1 cellular context compared by ENCODE assay signal in genomic region chr9:127802576-127803443, GRCh38.
TF ChIP-seq lines count a peak whose summit lies in the region.

FPGS (plus strand) TSS chr9:127802882; CDS start chr9:127802925, 43 bp downstream.

TF ChIP-seq in HepG2, 621 proteins besides CTCF, POLR2A, EP300 and RAD21 (continued from another document and continues in another):
- TF ChIP-seq GRHL1 (CRISPR knock-in tag; conservative IDR thresholded peaks at IDR 0.05) (no peak), ZNF792 (CRISPR knock-in tag; IDR thresholded peaks at IDR 0.05) (no peak), CSRNP1 (CRISPR knock-in tag; IDR thresholded peaks at IDR 0.05) (peak; percentile 57; the same call in 1 of the 2 replicates), ZNF772 (CRISPR knock-in tag; IDR thresholded peaks at IDR 0.05) (peak; percentile 74; the same call in 1 of the 2 replicates), GPBP1L1 (CRISPR knock-in tag; IDR thresholded peaks at IDR 0.05) (no peak), HOXA5 (CRISPR knock-in tag; IDR thresholded peaks at IDR 0.05) (no peak; the same call in 1 of the 2 replicates), CENPBD1 (CRISPR knock-in tag; IDR thresholded peaks at IDR 0.05; ENCODE audit: borderline replicate concordance, low read depth) (peak; percentile 44; the same call in 1 of the 2 replicates), NFE2 (CRISPR knock-in tag; IDR thresholded peaks at IDR 0.05) (no peak), ZSCAN29 (CRISPR knock-in tag; conservative IDR thresholded peaks at IDR 0.05) (no peak), NR2C2 (CRISPR knock-in tag; IDR thresholded peaks at IDR 0.05; ENCODE audit: borderline replicate concordance) (peak; percentile 35; the same call in 1 of the 2 replicates), ZMAT3 (CRISPR knock-in tag; conservative IDR thresholded peaks at IDR 0.05) (no peak), ZNF563 (CRISPR knock-in tag; IDR thresholded peaks at IDR 0.05) (peak; percentile 48; the same call in 1 of the 2 replicates), ZNF740 (CRISPR knock-in tag; IDR thresholded peaks at IDR 0.05) (no peak), ZSCAN31 (CRISPR knock-in tag; IDR thresholded peaks at IDR 0.05; ENCODE audit: low read depth) (no peak; the same call in 1 of the 2 replicates), MAZ (IDR thresholded peaks at IDR 0.05; ENCODE audit: borderline replicate concordance, low read depth, low read length) (no peak), MAZ (CRISPR knock-in tag; IDR thresholded peaks at IDR 0.05; ENCODE audit: low read depth) (peak; percentile 89), ZNF724P (CRISPR knock-in tag; IDR thresholded peaks at IDR 0.05; ENCODE audit: borderline replicate concordance) (no peak; the same call in 1 of the 2 replicates), RCOR2 (CRISPR knock-in tag; IDR thresholded peaks at IDR 0.05) (no peak), SNAPC5 (CRISPR knock-in tag; IDR thresholded peaks at IDR 0.05; ENCODE audit: borderline replicate concordance) (no peak), AHR (CRISPR knock-in tag; IDR thresholded peaks at IDR 0.05) (no peak), ZNF629 (CRISPR knock-in tag; conservative IDR thresholded peaks at IDR 0.05) (no peak), ZNF576 (CRISPR knock-in tag; IDR thresholded peaks at IDR 0.05) (0 out of 2 replicates have a peak, but pooled peaks have one; percentile 38), RXRA (CRISPR knock-in tag; IDR thresholded peaks at IDR 0.05) (no peak), SSRP1 (CRISPR knock-in tag; IDR thresholded peaks at IDR 0.05) (no peak), THYN1 (CRISPR knock-in tag; IDR thresholded peaks at IDR 0.05; ENCODE audit: borderline replicate concordance, low read depth) (no peak), MLLT10 (CRISPR knock-in tag; IDR thresholded peaks at IDR 0.05) (no peak), ZC3H13 (CRISPR knock-in tag; IDR thresholded peaks at IDR 0.05) (no peak; the same call in 1 of the 2 replicates), ZSCAN5A (CRISPR knock-in tag; IDR thresholded peaks at IDR 0.05; ENCODE audit: borderline replicate concordance) (no peak), ZNF34 (CRISPR knock-in tag; IDR thresholded peaks at IDR 0.05; ENCODE audit: borderline replicate concordance) (no peak), IRF2 (CRISPR knock-in tag; IDR thresholded peaks at IDR 0.05) (no peak; the same call in 1 of the 2 replicates), NRL (CRISPR knock-in tag; IDR thresholded peaks at IDR 0.05; ENCODE audit: borderline replicate concordance) (no peak), YEATS2 (CRISPR knock-in tag; IDR thresholded peaks at IDR 0.05; ENCODE audit: borderline replicate concordance) (peak; percentile 60), ZNF646 (CRISPR knock-in tag; IDR thresholded peaks at IDR 0.05) (no peak), ZNF558 (CRISPR knock-in tag; IDR thresholded peaks at IDR 0.05; ENCODE audit: borderline replicate concordance) (peak; percentile 82; the same call in 1 of the 2 replicates), KDM2A (CRISPR knock-in tag; IDR thresholded peaks at IDR 0.05; ENCODE audit: borderline replicate concordance, low read depth) (peak; percentile 70; the same call in 1 of the 2 replicates), CBX2 (IDR thresholded peaks at IDR 0.05; ENCODE audit: low read depth, low read length) (no peak), CBX2 (CRISPR knock-in tag; IDR thresholded peaks at IDR 0.05; ENCODE audit: low read depth) (no peak), ZNF180 (CRISPR knock-in tag; IDR thresholded peaks at IDR 0.05; ENCODE audit: borderline replicate concordance, low read depth) (no peak), MED1 (CRISPR knock-in tag; IDR thresholded peaks at IDR 0.05) (peak; percentile 58), ZBTB39 (CRISPR knock-in tag; IDR thresholded peaks at IDR 0.05) (no peak), ZNF607 (CRISPR knock-in tag; IDR thresholded peaks at IDR 0.05; ENCODE audit: borderline replicate concordance) (peak; percentile 60; the same call in 1 of the 2 replicates)
